1 cellular context compared by ENCODE assay signal in the genomic region with DNA sequence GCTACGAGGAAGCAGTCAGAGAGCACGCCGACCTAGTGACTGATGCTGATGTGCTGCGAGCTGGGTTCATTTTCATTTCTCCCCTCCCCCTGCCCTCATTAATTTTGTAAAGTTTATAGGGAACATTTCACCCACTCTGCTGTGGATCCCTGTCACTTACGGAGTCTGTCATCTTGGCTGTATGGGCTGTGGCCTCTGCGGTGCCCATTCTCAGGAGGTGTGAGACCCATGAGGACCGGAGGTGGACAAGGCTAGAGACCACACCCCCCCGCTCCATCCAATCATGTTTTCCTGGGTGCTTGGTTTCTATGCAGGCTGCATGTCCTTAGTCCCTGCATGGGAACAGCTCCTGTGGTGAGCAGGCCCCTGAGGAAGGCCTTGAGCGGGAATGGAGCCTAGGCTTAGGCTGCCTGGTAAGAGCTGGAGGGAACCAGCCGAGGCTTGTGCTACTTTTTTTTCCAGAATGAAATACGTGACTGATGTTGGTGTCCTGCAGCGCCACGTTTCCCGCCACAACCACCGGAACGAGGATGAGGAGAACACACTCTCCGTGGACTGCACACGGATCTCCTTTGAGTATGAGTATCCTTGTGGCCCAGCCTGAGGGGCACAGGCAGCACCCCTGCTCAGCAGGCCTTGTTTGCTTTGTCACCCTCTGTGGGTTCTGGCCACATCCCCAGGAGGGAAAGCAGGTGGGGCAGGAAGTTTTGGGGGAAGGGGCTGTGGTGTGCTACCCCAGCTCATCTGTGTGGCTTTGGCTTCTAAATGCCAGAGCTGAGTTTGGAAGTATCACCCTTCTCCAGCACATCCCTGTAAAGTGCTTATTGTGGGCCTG.
TF ChIP-seq lines count a peak whose summit lies in the region.

No MANE protein-coding gene starts in this region.

TF ChIP-seq in HCT116, 20 proteins besides CTCF, POLR2A, EP300 and RAD21:
- TF ChIP-seq TCF7L2 (IDR thresholded peaks at IDR 0.05; ENCODE audit: borderline replicate concordance, extremely low read depth, insufficient read depth, insufficient read length) (no peak), ZFX (IDR thresholded peaks at IDR 0.05) (no peak), JUND (IDR thresholded peaks at IDR 0.05) (no peak), SP1 (IDR thresholded peaks at IDR 0.05; ENCODE audit: low read depth) (no peak), YY1 (IDR thresholded peaks at IDR 0.05; ENCODE audit: extremely low read depth, insufficient replicate concordance, low read depth, low read length) (no peak), EZH2phosphoT487 (IDR thresholded peaks at IDR 0.05; ENCODE audit: borderline replicate concordance) (no peak), FOSL1 (IDR thresholded peaks at IDR 0.05; ENCODE audit: low read depth) (no peak), SIN3A (IDR thresholded peaks at IDR 0.05; ENCODE audit: low read depth) (no peak), EZH2 (IDR thresholded peaks at IDR 0.05) (no peak), EGR1 (IDR thresholded peaks at IDR 0.05; ENCODE audit: low read depth) (no peak), ZNF274 (IDR thresholded peaks at IDR 0.05; ENCODE audit: low read depth, low read length) (no peak), CEBPB (IDR thresholded peaks at IDR 0.05; ENCODE audit: low read depth) (no peak), CBX3 (IDR thresholded peaks at IDR 0.05; ENCODE audit: low read depth) (no peak), ELF1 (IDR thresholded peaks at IDR 0.05; ENCODE audit: borderline replicate concordance, low read depth) (no peak), POLR2AphosphoS5 (IDR thresholded peaks at IDR 0.05; ENCODE audit: low read depth, low read length) (no peak)
- TF ChIP-seq, protein P1, sequence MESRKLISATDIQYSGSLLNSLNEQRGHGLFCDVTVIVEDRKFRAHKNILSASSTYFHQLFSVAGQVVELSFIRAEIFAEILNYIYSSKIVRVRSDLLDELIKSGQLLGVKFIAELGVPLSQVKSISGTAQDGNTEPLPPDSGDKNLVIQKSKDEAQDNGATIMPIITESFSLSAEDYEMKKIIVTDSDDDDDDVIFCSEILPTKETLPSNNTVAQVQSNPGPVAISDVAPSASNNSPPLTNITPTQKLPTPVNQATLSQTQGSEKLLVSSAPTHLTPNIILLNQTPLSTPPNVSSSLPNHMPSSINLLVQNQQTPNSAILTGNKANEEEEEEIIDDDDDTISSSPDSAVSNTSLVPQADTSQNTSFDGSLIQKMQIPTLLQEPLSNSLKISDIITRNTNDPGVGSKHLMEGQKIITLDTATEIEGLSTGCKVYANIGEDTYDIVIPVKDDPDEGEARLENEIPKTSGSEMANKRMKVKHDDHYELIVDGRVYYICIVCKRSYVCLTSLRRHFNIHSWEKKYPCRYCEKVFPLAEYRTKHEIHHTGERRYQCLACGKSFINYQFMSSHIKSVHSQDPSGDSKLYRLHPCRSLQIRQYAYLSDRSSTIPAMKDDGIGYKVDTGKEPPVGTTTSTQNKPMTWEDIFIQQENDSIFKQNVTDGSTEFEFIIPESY (IDR thresholded peaks at IDR 0.05; ENCODE audit: extremely low read depth, insufficient replicate concordance, low read length), result no peak
- TF ChIP-seq, protein P2, sequence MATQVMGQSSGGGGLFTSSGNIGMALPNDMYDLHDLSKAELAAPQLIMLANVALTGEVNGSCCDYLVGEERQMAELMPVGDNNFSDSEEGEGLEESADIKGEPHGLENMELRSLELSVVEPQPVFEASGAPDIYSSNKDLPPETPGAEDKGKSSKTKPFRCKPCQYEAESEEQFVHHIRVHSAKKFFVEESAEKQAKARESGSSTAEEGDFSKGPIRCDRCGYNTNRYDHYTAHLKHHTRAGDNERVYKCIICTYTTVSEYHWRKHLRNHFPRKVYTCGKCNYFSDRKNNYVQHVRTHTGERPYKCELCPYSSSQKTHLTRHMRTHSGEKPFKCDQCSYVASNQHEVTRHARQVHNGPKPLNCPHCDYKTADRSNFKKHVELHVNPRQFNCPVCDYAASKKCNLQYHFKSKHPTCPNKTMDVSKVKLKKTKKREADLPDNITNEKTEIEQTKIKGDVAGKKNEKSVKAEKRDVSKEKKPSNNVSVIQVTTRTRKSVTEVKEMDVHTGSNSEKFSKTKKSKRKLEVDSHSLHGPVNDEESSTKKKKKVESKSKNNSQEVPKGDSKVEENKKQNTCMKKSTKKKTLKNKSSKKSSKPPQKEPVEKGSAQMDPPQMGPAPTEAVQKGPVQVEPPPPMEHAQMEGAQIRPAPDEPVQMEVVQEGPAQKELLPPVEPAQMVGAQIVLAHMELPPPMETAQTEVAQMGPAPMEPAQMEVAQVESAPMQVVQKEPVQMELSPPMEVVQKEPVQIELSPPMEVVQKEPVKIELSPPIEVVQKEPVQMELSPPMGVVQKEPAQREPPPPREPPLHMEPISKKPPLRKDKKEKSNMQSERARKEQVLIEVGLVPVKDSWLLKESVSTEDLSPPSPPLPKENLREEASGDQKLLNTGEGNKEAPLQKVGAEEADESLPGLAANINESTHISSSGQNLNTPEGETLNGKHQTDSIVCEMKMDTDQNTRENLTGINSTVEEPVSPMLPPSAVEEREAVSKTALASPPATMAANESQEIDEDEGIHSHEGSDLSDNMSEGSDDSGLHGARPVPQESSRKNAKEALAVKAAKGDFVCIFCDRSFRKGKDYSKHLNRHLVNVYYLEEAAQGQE (IDR thresholded peaks at IDR 0.05; ENCODE audit: low read depth), result no peak
- TF ChIP-seq, protein P3, sequence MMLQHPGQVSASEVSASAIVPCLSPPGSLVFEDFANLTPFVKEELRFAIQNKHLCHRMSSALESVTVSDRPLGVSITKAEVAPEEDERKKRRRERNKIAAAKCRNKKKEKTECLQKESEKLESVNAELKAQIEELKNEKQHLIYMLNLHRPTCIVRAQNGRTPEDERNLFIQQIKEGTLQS (IDR thresholded peaks at IDR 0.05), result no peak
- TF ChIP-seq, protein P4, sequence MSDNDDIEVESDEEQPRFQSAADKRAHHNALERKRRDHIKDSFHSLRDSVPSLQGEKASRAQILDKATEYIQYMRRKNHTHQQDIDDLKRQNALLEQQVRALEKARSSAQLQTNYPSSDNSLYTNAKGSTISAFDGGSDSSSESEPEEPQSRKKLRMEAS (IDR thresholded peaks at IDR 0.05), result no peak
TF ChIP-seq in HCT116: peak in this region for 0.
